ENCODE assay signal across 9 cellular contexts in genomic region chr7:151012921-151013347, GRCh38.
DNase-seq lines count a peak whose midpoint lies in the region; ATAC-seq lines count a peak whose summit lies in the region.
"Had no signal": no experiment of that assay in that cellular context is flagged by ENCODE, and none has a peak within 500 bp of the region (broad histone marks: within the 10 kb centered on the region; RNA-seq: fewer than 3 reads in every experiment).

No MANE protein-coding gene starts in this region.

- H3K9ac ChIP-seq in HUES48 (ENCODE audit: low read depth, low read length) (no peak overlapping the region), adipocyte (ENCODE audit: low read length) (no peak overlapping the region), iPS-20b (ENCODE audit: low read depth, low read length) (peak overlapping the region; percentile 61; the same call in 1 of the 2 replicates)

- no peaks in the 10 kb centered on the region for H3K36me3 ChIP-seq in HUES48 (ENCODE audit: control insufficient read depth, insufficient read depth, low read length)
- no peaks in the 10 kb centered on the region for H3K36me3 ChIP-seq in adipocyte (ENCODE audit: control insufficient read depth, insufficient read depth, low read length, severe bottlenecking)
- H3K36me3 ChIP-seq in iPS-20b (ENCODE audit: insufficient read depth, low read depth, low read length) = no peaks in the 10 kb centered on the region

- H3K27ac ChIP-seq in HUES48 (ENCODE audit: low read depth, low read length) = no peak overlapping the region
- no peak overlapping the region for H3K27ac ChIP-seq in iPS-20b (ENCODE audit: low read length)
- H3K27ac ChIP-seq: SK-N-MC had no signal

- peaks cover 30% of the 10 kb centered on the region for H3K27me3 ChIP-seq in HUES48 (ENCODE audit: control insufficient read depth, insufficient read depth, low read length)
- H3K27me3 ChIP-seq in adipocyte (replicated peaks; ENCODE audit: control insufficient read depth, insufficient read depth, low read length) = peaks cover 17% of the 10 kb centered on the region
- H3K27me3 ChIP-seq in iPS-20b (ENCODE audit: insufficient read depth, low read length) = peaks cover 31% of the 10 kb centered on the region

- H3K9me3 ChIP-seq in HUES48 (ENCODE audit: control insufficient read depth, insufficient read depth, low read length) = no peaks in the 10 kb centered on the region
- H3K9me3 ChIP-seq in adipocyte (ENCODE audit: control insufficient read depth, low read length) = no peaks in the 10 kb centered on the region
- no peaks in the 10 kb centered on the region for H3K9me3 ChIP-seq in iPS-20b (ENCODE audit: insufficient read depth, low read depth, low read length)

- H3K4me1 ChIP-seq in HUES48 (ENCODE audit: control insufficient read depth, insufficient read depth, low read length) = peaks cover 25% of the 10 kb centered on the region; the same call in 1 of the 2 replicates
- H3K4me1 ChIP-seq in adipocyte (ENCODE audit: control insufficient read depth, insufficient read depth, low read length) = peaks cover 19% of the 10 kb centered on the region
- peaks cover 19% of the 10 kb centered on the region; the same call in 1 of the 2 replicates for H3K4me1 ChIP-seq in iPS-20b (ENCODE audit: insufficient read depth, low read length)

- ATAC-seq in HG02610 (IDR thresholded peaks at IDR 0.05; ENCODE audit: unreplicated experiment) = no peak
- ATAC-seq in HG03135 (IDR thresholded peaks at IDR 0.05; ENCODE audit: unreplicated experiment) = no peak

- DNase-seq in COLO829 (ENCODE audit: low spot score) = peak; percentile 56
- DNase-seq in adipocyte (ENCODE audit: low read depth) = peak; percentile 47
- no peak for DNase-seq in SW480 (ENCODE audit: low spot score)
- DNase-seq in SW 1271 (lab: John Stamatoyannopoulos, UW) = no peak

- H3K4me3 ChIP-seq in HUES48 (ENCODE audit: low read depth, low read length) (peak overlapping the region; percentile 52), adipocyte (ENCODE audit: low read length) (no peak overlapping the region), iPS-20b (ENCODE audit: low read length) (peak overlapping the region; percentile 63)
- H3K4me3 ChIP-seq: SK-N-MC had no signal

Comparison
In these comparisons a context has a peak if more than half of its experiments do, and no peak if none do; other contexts are left out.
1. DNase-seq: peak in COLO829 (single experiment) and adipocyte (single experiment); none in SW480 (single experiment) and SW 1271 (0 of 2).